ENCODE assay signal across 1 cellular context in the genomic region with DNA sequence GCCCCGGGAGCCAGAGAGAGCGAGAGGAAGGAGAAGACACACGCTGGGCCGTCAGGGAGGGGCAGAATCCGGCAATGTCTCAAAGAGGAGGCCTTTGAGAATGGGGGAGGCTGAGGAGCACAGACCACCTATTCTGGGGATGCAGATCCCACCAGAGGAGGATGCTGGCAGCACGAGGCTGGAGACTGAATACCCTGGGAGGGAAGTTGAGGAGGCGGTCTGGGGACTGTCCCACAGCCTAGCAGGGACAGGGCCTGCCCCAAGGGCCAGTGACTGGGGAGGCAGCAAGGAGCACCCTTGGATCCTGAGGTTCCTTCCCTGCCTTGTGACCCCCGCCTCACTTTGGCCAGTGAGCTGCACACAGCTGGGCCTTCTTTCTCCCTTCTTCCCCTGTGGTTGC.
TF ChIP-seq lines count a peak whose summit lies in the region.

No MANE protein-coding gene starts in this region.

TF ChIP-seq in WTC11, 78 proteins besides CTCF, POLR2A, EP300 and RAD21 (continued from another document):
- TF ChIP-seq PRDM15 (CRISPR knock-in tag; IDR thresholded peaks at IDR 0.05) (no peak), E2F5 (CRISPR knock-in tag; IDR thresholded peaks at IDR 0.05) (no peak), NR3C1 (CRISPR knock-in tag; conservative IDR thresholded peaks at IDR 0.05; ENCODE audit: low read depth) (no peak), ELF4 (CRISPR knock-in tag; IDR thresholded peaks at IDR 0.05; ENCODE audit: low read depth) (no peak)
- TF ChIP-seq, protein P1, sequence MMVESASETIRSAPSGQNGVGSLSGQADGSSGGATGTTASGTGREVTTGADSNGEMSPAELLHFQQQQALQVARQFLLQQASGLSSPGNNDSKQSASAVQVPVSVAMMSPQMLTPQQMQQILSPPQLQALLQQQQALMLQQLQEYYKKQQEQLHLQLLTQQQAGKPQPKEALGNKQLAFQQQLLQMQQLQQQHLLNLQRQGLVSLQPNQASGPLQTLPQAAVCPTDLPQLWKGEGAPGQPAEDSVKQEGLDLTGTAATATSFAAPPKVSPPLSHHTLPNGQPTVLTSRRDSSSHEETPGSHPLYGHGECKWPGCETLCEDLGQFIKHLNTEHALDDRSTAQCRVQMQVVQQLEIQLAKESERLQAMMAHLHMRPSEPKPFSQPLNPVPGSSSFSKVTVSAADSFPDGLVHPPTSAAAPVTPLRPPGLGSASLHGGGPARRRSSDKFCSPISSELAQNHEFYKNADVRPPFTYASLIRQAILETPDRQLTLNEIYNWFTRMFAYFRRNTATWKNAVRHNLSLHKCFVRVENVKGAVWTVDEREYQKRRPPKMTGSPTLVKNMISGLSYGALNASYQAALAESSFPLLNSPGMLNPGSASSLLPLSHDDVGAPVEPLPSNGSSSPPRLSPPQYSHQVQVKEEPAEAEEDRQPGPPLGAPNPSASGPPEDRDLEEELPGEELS (CRISPR knock-in tag; IDR thresholded peaks at IDR 0.05) = no peak
